1 cellular context compared by ENCODE assay signal in the genomic region with DNA sequence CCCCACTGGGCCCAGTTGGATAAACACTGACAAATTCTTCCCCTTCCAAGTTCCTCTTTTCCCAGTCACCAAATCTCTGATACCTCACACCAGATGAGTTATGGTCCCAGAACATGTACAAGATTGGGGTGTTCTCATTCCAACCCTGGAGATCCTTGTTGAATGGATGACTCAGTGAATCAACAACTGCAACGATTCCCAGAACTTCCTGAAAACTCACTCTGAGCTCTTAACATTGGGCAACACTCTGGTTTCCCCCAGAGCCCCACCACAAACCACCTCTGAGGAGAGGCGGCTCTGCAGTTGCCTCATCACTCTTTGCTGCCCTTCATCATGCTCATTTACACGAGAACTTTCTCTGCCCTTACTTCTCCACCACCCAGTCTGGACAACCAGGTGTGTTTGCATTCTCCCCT.
TF ChIP-seq lines count a peak whose summit lies in the region.

No MANE protein-coding gene starts in this region.

TF ChIP-seq in K562, 482 proteins besides CTCF, POLR2A, EP300 and RAD21 (continued from another document and continues in another):
- TF ChIP-seq, protein P1, sequence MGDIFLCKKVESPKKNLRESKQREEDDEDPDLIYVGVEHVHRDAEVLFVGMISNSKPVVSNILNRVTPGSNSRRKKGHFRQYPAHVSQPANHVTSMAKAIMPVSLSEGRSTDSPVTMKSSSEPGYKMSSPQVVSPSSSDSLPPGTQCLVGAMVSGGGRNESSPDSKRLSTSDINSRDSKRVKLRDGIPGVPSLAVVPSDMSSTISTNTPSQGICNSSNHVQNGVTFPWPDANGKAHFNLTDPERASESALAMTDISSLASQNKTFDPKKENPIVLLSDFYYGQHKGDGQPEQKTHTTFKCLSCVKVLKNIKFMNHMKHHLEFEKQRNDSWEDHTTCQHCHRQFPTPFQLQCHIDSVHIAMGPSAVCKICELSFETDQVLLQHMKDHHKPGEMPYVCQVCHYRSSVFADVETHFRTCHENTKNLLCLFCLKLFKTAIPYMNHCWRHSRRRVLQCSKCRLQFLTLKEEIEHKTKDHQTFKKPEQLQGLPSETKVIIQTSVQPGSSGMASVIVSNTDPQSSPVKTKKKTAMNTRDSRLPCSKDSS (IDR thresholded peaks at IDR 0.05; ENCODE audit: low read depth, partially characterized antibody): no peak
- TF ChIP-seq MEF2D (tag; conservative IDR thresholded peaks at IDR 0.05; ENCODE audit: low read depth) (no peak), SMAD1 (IDR thresholded peaks at IDR 0.05; ENCODE audit: low read depth, low read length, partially characterized antibody) (no peak), ZNF12 (CRISPR knock-in tag; IDR thresholded peaks at IDR 0.05) (no peak), SAP30 (IDR thresholded peaks at IDR 0.05; ENCODE audit: borderline replicate concordance, insufficient read depth, low read depth, low read length, poor library complexity, severe bottlenecking) (no peak), ZNF212 (CRISPR knock-in tag; IDR thresholded peaks at IDR 0.05) (no peak), ZNF778 (CRISPR knock-in tag; IDR thresholded peaks at IDR 0.05) (no peak), POLR2H (tag; IDR thresholded peaks at IDR 0.05; ENCODE audit: low read depth) (no peak), RBM34 (IDR thresholded peaks at IDR 0.05; ENCODE audit: borderline replicate concordance, insufficient read depth, low read length) (no peak), SP2 (IDR thresholded peaks at IDR 0.05; ENCODE audit: extremely low read depth, low read depth, low read length, poor library complexity, severe bottlenecking) (no peak), ELF2 (CRISPR knock-in tag; IDR thresholded peaks at IDR 0.05) (no peak), NCOA2 (IDR thresholded peaks at IDR 0.05; ENCODE audit: partially characterized antibody in 2 of 2) (no peak), CBX8 (IDR thresholded peaks at IDR 0.05; ENCODE audit: borderline replicate concordance, extremely low read depth, low read depth, low read length, poor library complexity, severe bottlenecking) (no peak), HMG20B (CRISPR knock-in tag; IDR thresholded peaks at IDR 0.05) (no peak), MIER1 (IDR thresholded peaks at IDR 0.05; ENCODE audit: low read depth) (no peak), YBX1 (IDR thresholded peaks at IDR 0.05) (no peak), ASH1L (IDR thresholded peaks at IDR 0.05; ENCODE audit: borderline replicate concordance, low read depth, partially characterized antibody) (no peak), SRSF7 (optimal IDR thresholded peaks at IDR 0.05; ENCODE audit: low read depth, low read length) (no peak)
- TF ChIP-seq, protein P2, sequence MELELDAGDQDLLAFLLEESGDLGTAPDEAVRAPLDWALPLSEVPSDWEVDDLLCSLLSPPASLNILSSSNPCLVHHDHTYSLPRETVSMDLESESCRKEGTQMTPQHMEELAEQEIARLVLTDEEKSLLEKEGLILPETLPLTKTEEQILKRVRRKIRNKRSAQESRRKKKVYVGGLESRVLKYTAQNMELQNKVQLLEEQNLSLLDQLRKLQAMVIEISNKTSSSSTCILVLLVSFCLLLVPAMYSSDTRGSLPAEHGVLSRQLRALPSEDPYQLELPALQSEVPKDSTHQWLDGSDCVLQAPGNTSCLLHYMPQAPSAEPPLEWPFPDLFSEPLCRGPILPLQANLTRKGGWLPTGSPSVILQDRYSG (tag; conservative IDR thresholded peaks at IDR 0.05; ENCODE audit: low read depth): no peak
- TF ChIP-seq, protein P3, sequence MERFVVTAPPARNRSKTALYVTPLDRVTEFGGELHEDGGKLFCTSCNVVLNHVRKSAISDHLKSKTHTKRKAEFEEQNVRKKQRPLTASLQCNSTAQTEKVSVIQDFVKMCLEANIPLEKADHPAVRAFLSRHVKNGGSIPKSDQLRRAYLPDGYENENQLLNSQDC (CRISPR knock-in tag; IDR thresholded peaks at IDR 0.05): no peak
- TF ChIP-seq, protein P4, sequence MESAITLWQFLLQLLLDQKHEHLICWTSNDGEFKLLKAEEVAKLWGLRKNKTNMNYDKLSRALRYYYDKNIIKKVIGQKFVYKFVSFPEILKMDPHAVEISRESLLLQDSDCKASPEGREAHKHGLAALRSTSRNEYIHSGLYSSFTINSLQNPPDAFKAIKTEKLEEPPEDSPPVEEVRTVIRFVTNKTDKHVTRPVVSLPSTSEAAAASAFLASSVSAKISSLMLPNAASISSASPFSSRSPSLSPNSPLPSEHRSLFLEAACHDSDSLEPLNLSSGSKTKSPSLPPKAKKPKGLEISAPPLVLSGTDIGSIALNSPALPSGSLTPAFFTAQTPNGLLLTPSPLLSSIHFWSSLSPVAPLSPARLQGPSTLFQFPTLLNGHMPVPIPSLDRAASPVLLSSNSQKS (CRISPR knock-in tag; IDR thresholded peaks at IDR 0.05): no peak
- TF ChIP-seq, protein P5, sequence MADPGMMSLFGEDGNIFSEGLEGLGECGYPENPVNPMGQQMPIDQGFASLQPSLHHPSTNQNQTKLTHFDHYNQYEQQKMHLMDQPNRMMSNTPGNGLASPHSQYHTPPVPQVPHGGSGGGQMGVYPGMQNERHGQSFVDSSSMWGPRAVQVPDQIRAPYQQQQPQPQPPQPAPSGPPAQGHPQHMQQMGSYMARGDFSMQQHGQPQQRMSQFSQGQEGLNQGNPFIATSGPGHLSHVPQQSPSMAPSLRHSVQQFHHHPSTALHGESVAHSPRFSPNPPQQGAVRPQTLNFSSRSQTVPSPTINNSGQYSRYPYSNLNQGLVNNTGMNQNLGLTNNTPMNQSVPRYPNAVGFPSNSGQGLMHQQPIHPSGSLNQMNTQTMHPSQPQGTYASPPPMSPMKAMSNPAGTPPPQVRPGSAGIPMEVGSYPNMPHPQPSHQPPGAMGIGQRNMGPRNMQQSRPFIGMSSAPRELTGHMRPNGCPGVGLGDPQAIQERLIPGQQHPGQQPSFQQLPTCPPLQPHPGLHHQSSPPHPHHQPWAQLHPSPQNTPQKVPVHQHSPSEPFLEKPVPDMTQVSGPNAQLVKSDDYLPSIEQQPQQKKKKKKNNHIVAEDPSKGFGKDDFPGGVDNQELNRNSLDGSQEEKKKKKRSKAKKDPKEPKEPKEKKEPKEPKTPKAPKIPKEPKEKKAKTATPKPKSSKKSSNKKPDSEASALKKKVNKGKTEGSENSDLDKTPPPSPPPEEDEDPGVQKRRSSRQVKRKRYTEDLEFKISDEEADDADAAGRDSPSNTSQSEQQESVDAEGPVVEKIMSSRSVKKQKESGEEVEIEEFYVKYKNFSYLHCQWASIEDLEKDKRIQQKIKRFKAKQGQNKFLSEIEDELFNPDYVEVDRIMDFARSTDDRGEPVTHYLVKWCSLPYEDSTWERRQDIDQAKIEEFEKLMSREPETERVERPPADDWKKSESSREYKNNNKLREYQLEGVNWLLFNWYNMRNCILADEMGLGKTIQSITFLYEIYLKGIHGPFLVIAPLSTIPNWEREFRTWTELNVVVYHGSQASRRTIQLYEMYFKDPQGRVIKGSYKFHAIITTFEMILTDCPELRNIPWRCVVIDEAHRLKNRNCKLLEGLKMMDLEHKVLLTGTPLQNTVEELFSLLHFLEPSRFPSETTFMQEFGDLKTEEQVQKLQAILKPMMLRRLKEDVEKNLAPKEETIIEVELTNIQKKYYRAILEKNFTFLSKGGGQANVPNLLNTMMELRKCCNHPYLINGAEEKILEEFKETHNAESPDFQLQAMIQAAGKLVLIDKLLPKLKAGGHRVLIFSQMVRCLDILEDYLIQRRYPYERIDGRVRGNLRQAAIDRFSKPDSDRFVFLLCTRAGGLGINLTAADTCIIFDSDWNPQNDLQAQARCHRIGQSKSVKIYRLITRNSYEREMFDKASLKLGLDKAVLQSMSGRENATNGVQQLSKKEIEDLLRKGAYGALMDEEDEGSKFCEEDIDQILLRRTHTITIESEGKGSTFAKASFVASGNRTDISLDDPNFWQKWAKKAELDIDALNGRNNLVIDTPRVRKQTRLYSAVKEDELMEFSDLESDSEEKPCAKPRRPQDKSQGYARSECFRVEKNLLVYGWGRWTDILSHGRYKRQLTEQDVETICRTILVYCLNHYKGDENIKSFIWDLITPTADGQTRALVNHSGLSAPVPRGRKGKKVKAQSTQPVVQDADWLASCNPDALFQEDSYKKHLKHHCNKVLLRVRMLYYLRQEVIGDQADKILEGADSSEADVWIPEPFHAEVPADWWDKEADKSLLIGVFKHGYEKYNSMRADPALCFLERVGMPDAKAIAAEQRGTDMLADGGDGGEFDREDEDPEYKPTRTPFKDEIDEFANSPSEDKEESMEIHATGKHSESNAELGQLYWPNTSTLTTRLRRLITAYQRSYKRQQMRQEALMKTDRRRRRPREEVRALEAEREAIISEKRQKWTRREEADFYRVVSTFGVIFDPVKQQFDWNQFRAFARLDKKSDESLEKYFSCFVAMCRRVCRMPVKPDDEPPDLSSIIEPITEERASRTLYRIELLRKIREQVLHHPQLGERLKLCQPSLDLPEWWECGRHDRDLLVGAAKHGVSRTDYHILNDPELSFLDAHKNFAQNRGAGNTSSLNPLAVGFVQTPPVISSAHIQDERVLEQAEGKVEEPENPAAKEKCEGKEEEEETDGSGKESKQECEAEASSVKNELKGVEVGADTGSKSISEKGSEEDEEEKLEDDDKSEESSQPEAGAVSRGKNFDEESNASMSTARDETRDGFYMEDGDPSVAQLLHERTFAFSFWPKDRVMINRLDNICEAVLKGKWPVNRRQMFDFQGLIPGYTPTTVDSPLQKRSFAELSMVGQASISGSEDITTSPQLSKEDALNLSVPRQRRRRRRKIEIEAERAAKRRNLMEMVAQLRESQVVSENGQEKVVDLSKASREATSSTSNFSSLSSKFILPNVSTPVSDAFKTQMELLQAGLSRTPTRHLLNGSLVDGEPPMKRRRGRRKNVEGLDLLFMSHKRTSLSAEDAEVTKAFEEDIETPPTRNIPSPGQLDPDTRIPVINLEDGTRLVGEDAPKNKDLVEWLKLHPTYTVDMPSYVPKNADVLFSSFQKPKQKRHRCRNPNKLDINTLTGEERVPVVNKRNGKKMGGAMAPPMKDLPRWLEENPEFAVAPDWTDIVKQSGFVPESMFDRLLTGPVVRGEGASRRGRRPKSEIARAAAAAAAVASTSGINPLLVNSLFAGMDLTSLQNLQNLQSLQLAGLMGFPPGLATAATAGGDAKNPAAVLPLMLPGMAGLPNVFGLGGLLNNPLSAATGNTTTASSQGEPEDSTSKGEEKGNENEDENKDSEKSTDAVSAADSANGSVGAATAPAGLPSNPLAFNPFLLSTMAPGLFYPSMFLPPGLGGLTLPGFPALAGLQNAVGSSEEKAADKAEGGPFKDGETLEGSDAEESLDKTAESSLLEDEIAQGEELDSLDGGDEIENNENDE (IDR thresholded peaks at IDR 0.05; ENCODE audit: low read depth, low read length): no peak
- TF ChIP-seq, protein P6, sequence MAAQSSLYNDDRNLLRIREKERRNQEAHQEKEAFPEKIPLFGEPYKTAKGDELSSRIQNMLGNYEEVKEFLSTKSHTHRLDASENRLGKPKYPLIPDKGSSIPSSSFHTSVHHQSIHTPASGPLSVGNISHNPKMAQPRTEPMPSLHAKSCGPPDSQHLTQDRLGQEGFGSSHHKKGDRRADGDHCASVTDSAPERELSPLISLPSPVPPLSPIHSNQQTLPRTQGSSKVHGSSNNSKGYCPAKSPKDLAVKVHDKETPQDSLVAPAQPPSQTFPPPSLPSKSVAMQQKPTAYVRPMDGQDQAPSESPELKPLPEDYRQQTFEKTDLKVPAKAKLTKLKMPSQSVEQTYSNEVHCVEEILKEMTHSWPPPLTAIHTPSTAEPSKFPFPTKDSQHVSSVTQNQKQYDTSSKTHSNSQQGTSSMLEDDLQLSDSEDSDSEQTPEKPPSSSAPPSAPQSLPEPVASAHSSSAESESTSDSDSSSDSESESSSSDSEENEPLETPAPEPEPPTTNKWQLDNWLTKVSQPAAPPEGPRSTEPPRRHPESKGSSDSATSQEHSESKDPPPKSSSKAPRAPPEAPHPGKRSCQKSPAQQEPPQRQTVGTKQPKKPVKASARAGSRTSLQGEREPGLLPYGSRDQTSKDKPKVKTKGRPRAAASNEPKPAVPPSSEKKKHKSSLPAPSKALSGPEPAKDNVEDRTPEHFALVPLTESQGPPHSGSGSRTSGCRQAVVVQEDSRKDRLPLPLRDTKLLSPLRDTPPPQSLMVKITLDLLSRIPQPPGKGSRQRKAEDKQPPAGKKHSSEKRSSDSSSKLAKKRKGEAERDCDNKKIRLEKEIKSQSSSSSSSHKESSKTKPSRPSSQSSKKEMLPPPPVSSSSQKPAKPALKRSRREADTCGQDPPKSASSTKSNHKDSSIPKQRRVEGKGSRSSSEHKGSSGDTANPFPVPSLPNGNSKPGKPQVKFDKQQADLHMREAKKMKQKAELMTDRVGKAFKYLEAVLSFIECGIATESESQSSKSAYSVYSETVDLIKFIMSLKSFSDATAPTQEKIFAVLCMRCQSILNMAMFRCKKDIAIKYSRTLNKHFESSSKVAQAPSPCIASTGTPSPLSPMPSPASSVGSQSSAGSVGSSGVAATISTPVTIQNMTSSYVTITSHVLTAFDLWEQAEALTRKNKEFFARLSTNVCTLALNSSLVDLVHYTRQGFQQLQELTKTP (IDR thresholded peaks at IDR 0.05; ENCODE audit: low read depth in 1 of 2, partially characterized antibody in 2 of 2): peak in 1 of 2 experiments; percentile 74
- TF ChIP-seq, protein P7, sequence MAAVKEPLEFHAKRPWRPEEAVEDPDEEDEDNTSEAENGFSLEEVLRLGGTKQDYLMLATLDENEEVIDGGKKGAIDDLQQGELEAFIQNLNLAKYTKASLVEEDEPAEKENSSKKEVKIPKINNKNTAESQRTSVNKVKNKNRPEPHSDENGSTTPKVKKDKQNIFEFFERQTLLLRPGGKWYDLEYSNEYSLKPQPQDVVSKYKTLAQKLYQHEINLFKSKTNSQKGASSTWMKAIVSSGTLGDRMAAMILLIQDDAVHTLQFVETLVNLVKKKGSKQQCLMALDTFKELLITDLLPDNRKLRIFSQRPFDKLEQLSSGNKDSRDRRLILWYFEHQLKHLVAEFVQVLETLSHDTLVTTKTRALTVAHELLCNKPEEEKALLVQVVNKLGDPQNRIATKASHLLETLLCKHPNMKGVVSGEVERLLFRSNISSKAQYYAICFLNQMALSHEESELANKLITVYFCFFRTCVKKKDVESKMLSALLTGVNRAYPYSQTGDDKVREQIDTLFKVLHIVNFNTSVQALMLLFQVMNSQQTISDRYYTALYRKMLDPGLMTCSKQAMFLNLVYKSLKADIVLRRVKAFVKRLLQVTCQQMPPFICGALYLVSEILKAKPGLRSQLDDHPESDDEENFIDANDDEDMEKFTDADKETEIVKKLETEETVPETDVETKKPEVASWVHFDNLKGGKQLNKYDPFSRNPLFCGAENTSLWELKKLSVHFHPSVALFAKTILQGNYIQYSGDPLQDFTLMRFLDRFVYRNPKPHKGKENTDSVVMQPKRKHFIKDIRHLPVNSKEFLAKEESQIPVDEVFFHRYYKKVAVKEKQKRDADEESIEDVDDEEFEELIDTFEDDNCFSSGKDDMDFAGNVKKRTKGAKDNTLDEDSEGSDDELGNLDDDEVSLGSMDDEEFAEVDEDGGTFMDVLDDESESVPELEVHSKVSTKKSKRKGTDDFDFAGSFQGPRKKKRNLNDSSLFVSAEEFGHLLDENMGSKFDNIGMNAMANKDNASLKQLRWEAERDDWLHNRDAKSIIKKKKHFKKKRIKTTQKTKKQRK (IDR thresholded peaks at IDR 0.05; ENCODE audit: borderline replicate concordance, low read depth, low read length): no peak
